ENCODE assay signal across 2 cellular contexts in the genomic region with DNA sequence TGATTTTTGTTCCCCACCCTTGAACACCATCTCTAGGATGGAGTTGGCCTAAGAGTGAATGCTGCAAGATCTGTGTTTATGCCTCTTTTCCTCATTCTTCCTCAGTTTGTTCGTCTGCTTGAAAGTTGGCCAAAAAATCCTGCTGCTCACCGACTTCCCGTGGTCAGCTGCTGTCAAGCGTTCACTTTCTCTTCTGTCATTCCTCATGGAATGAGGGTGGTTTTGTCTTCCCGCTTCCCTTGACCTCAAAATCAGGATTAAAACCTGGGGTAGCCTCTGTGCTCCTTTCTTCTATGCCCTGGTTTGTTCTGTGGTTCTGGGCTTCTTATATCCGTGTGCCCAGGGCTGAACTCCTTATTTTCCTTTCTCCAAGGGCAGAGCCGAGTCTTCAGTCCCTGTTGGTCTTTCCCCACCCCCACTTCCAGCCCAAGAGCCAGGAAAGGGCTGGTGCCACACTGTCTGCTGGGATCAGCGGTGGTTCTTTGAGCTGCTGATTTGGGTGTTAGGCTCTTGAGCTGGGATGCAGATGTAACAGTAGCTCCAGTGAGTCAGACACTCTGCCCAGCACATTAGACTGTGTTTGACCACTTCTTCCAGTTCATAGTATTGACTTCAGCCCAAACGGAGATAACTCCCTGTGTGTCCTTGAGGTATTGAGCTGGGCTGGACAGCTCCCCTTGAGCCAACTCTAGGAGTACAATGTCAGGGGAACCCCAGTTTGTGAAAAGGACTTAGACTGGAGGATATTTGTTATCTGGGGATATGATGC.
TF ChIP-seq lines count a peak whose summit lies in the region.

No MANE protein-coding gene starts in this region.

TF ChIP-seq in PFSK-1, 5 proteins besides CTCF, POLR2A, EP300 and RAD21:
- no peak for TF ChIP-seq TAF1 (IDR thresholded peaks at IDR 0.05; ENCODE audit: borderline replicate concordance, insufficient read depth, low read length)
- TF ChIP-seq SIN3A (IDR thresholded peaks at IDR 0.05; ENCODE audit: borderline replicate concordance, insufficient read depth, low read length): no peak
- no peak for TF ChIP-seq FOXP2 (optimal IDR thresholded peaks at IDR 0.05; ENCODE audit: borderline replicate concordance, extremely low read depth, extremely low read length, insufficient read depth)
- TF ChIP-seq REST (IDR thresholded peaks at IDR 0.05; ENCODE audit: insufficient read depth in 1 of 2, low read depth in 2 of 2, low read length in 2 of 2): peak; percentile 43 to 82; a peak in 3 of 4 replicates

TF ChIP-seq in H1, 55 proteins besides CTCF, POLR2A, EP300 and RAD21:
- no peak for TF ChIP-seq ZNF274 (IDR thresholded peaks at IDR 0.05; ENCODE audit: borderline replicate concordance, extremely low read depth, low read length)
- TF ChIP-seq TAF7 (optimal IDR thresholded peaks at IDR 0.05; ENCODE audit: borderline replicate concordance, low read depth, low read length): peak; percentile 37
